Comparison of ENCODE assay signal across 17 cellular contexts in the genomic region with DNA sequence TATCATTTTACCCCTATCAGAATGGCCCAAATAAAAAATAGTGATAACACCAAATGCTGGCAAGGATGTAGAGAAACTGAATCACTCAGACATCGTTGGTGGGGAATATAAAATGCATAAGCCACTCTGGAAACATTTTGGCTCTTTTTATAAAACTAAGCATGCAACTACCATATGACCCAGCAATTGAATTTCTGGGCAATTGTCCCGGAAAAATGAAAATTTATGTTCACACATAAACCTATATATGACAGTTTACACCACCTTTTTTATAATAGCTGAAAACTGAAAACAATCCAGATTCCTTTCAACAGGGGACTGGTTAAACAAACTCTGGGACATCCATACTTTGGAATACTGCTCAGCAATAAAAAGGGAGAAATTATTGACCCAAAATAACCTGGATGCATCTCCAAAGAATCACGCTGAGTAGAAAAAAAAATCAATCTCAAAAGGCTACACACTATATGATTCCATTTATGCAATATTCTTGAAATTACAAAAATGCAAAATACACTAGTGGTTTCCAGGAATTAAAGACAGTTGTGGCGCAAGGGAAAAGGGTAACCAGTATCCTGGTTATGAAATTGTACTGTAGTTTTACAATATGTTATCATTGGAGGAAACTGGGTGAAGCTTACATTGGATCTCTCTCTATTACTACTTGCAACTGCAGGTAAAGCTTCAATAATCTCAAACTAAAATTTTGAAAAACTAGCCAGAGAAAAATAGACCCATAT.
"Had no signal": no experiment of that assay in that cellular context is flagged by ENCODE, and none has a peak within 500 bp of the region (broad histone marks: within the 10 kb centered on the region; RNA-seq: fewer than 3 reads in every experiment).

No MANE protein-coding gene starts in this region.

- H3K4me3 ChIP-seq: dorsolateral prefrontal cortex, gastrocnemius medialis, heart right ventricle, spleen, tibial artery, upper lobe of right lung had no signal

- DNase-seq: cortex of kidney; dorsolateral prefrontal cortex; effector CD8-positive, alpha-beta T cell; gastrocnemius medialis; heart right ventricle; hypothalamus; kidney glomerular epithelial cell; naive thymus-derived CD8-positive, alpha-beta T cell; spleen; stimulated activated CD4-positive, alpha-beta T cell treated with anti-CD3 and anti-CD28 coated beads, Interleukin-15, amount 100 ng/mL, for 24 hours; stimulated activated CD4-positive, alpha-beta T cell treated with anti-CD3 and anti-CD28 coated beads, Interleukin-1b, Interleukin-23, amount 100 ng/mL, for 48 hours; stimulated activated CD4-positive, alpha-beta T cell treated with anti-CD3 and anti-CD28 coated beads, Interleukin-4, amount 100 ng/mL, for 24 hours; tibial artery; upper lobe of right lung had no signal

- ATAC-seq: esophagus mucosa; gastrocnemius medialis; heart right ventricle; naive thymus-derived CD8-positive, alpha-beta T cell; sciatic nerve; stimulated activated memory B cell treated with anti-CD40 and anti-IgM and Interleukin-4, amounts not matched to agents 10 μg/mL and 1 μg/mL and 100 μg/mL, for 72 hours; upper lobe of right lung had no signal
